ENCODE assay signal across 1 cellular context in the genomic region with DNA sequence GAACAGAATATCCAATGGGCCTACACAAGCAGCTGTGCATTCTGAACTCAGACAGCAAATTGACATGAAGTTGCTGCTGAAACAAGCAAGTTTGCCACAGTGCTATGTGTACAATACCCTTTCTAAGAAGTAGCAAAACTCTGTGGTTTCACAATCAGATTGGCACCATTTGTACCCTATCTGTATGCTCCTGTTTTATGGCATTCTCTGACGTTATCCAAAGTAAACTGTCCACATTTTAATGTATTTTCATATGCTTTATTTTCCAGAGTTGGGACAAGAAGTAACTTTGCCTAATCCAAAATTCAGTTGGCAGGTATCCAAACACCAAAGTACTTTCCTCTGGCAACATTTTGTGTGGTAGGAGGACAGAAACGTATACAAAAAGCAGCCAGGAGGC.
TF ChIP-seq lines count a peak whose summit lies in the region.

No MANE protein-coding gene starts in this region.

TF ChIP-seq in GM12878, 131 proteins besides CTCF, POLR2A, EP300 and RAD21 (continued from another document):
- TF ChIP-seq, protein P1, sequence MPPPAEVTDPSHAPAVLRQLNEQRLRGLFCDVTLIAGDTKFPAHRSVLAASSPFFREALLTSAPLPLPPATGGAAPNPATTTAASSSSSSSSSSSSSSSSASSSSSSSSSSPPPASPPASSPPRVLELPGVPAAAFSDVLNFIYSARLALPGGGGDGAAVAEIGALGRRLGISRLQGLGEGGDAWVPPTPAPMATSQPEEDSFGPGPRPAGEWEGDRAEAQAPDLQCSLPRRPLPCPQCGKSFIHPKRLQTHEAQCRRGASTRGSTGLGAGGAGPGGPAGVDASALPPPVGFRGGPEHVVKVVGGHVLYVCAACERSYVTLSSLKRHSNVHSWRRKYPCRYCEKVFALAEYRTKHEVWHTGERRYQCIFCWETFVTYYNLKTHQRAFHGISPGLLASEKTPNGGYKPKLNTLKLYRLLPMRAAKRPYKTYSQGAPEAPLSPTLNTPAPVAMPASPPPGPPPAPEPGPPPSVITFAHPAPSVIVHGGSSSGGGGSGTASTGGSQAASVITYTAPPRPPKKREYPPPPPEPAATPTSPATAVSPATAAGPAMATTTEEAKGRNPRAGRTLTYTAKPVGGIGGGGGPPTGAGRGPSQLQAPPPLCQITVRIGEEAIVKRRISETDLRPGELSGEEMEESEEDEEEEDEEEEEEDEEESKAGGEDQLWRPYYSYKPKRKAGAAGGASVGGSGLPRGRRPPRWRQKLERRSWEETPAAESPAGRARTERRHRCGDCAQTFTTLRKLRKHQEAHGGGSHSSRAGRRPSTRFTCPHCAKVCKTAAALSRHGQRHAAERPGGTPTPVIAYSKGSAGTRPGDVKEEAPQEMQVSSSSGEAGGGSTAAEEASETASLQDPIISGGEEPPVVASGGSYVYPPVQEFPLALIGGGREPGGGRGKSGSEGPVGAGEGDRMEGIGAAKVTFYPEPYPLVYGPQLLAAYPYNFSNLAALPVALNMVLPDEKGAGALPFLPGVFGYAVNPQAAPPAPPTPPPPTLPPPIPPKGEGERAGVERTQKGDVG (CRISPR knock-in tag; IDR thresholded peaks at IDR 0.05): no peak
- TF ChIP-seq, protein P2, sequence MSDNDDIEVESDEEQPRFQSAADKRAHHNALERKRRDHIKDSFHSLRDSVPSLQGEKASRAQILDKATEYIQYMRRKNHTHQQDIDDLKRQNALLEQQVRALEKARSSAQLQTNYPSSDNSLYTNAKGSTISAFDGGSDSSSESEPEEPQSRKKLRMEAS (IDR thresholded peaks at IDR 0.05; ENCODE audit: low read depth, low read length): no peak
- no peak for TF ChIP-seq BHLHE40 (IDR thresholded peaks at IDR 0.05; ENCODE audit: borderline replicate concordance in 1 of 2, low read depth in 2 of 2, low read length in 1 of 2)
- TF ChIP-seq ZNF217 (IDR thresholded peaks at IDR 0.05): no peak
- TF ChIP-seq SRF (IDR thresholded peaks at IDR 0.05; ENCODE audit: low read depth in 2 of 2, low read length in 2 of 2): no peak
- TF ChIP-seq SREBF2 (IDR thresholded peaks at IDR 0.05; ENCODE audit: low read length): no peak
- TF ChIP-seq EGR1 (IDR thresholded peaks at IDR 0.05; ENCODE audit: borderline replicate concordance in 1 of 2, low read depth in 2 of 2, low read length in 2 of 2): no peak
TF ChIP-seq in GM12878: peak in this region for 0.
